ENCODE assay signal across 13 cellular contexts in genomic region chr1:190475394-190476250, GRCh38. TPM values are rescaled to one million over a fixed set of nuclear protein-coding genes. Genes with fewer than 3 reads are reported as not detected.
A peak's percentile ranks its signal among the peaks of the same experiment; 100 is the strongest.
DNase-seq lines count a peak whose midpoint lies in the region; ATAC-seq, FAIRE-seq and TF ChIP-seq lines count a peak whose summit lies in the region.
"Had no signal": no experiment of that assay in that cellular context is flagged by ENCODE, and none has a peak within 500 bp of the region (broad histone marks: within the 10 kb centered on the region; RNA-seq: fewer than 3 reads in every experiment).

No MANE protein-coding gene starts in this region.

- TF ChIP-seq CTCF in choroid plexus epithelial cell (conservative IDR thresholded peaks at IDR 0.05; ENCODE audit: low read depth, low read length) = no peak
- no peak for TF ChIP-seq CTCF in kidney (IDR thresholded peaks at IDR 0.05; ENCODE audit: borderline replicate concordance, extremely low read depth, insufficient read depth)

- intact Hi-C loops in kidney (cut with DNase I) = no loop called here

- no peak for FAIRE-seq in kidney (lab: Jason Lieb, UNC)

- H3K27me3 ChIP-seq in HUES64 (ENCODE audit: insufficient read depth, low read length) (peaks cover 63% of the 10 kb centered on the region), skeletal muscle satellite cell (ENCODE audit: control insufficient read depth, insufficient read depth, low read length) (peaks cover 57% of the 10 kb centered on the region)
- H3K27me3 ChIP-seq: vagina had no signal

- H3K4me3 ChIP-seq in HUES64 (ENCODE audit: low read length) (peak overlapping the region; percentile 56), choroid plexus epithelial cell (ENCODE audit: low read depth, low read length) (peak overlapping the region; percentile 19), kidney (ENCODE audit: low read length in 2 of 2) (peak overlapping the region; percentile 5 to 61), skeletal muscle satellite cell (ENCODE audit: low read length) (peak overlapping the region; percentile 3)
- H3K4me3 ChIP-seq: vagina had no signal

- peak overlapping the region; percentile 23 for H3K4me2 ChIP-seq in skeletal muscle satellite cell (ENCODE audit: low read length)

- H3K9ac ChIP-seq in HUES64 (ENCODE audit: low read depth, low read length) = no peak overlapping the region; the same call in 1 of the 2 replicates
- peak overlapping the region in 1 of 2 donors; percentile 47 for H3K9ac ChIP-seq in kidney (ENCODE audit: low read length in 2 of 2)
- no peak overlapping the region for H3K9ac ChIP-seq in skeletal muscle satellite cell (ENCODE audit: low read depth, low read length)

- H3K36me3 ChIP-seq in HUES64 (ENCODE audit: insufficient read depth, low read length) = no peaks in the 10 kb centered on the region
- no peaks in the 10 kb centered on the region for H3K36me3 ChIP-seq in kidney (ENCODE audit: control insufficient read depth in 1 of 2, insufficient read depth in 2 of 2, low read length in 2 of 2)
- H3K36me3 ChIP-seq in skeletal muscle satellite cell (ENCODE audit: insufficient read depth, low read length) = no peaks in the 10 kb centered on the region
- H3K36me3 ChIP-seq: vagina had no signal

- WGBS in HUES64 = under 1% methylated on average over 29 of the region's 30 CpGs

- no peak overlapping the region for H3K27ac ChIP-seq in HUES64 (ENCODE audit: low read depth, low read length)
- no peak overlapping the region for H3K27ac ChIP-seq in kidney (ENCODE audit: low read depth in 2 of 2, low read length in 2 of 2)
- H3K27ac ChIP-seq: vagina had no signal

- ATAC-seq in GM21528 (IDR thresholded peaks at IDR 0.05; ENCODE audit: low FRiP score, unreplicated experiment) = no peak
- ATAC-seq in GM18907 (IDR thresholded peaks at IDR 0.05; ENCODE audit: unreplicated experiment) = no peak
- no peak for ATAC-seq in GM19351 (IDR thresholded peaks at IDR 0.05; ENCODE audit: unreplicated experiment)
- ATAC-seq in HG03521 (IDR thresholded peaks at IDR 0.05; ENCODE audit: unreplicated experiment) = no peak

- DNase-seq in choroid plexus epithelial cell (ENCODE audit: low read depth) (no peak), kidney (peak; percentile 43)
- DNase-seq: DMS 273 treated with DMSO at 0.1 percent for 48 hours; erythroblast; NCI-H1694 treated with DMSO at 0.1 percent for 48 hours; stimulated activated CD4-positive, alpha-beta T cell treated with anti-CD3 and anti-CD28 coated beads, Interleukin-4, amount 100 ng/mL, for 1 hour had no signal

- H3K9me3 ChIP-seq in HUES64 (ENCODE audit: insufficient read depth, low read depth, low read length) (no peaks in the 10 kb centered on the region), kidney (ENCODE audit: control insufficient read depth in 1 of 2, low read length in 2 of 2) (no peaks in the 10 kb centered on the region), skeletal muscle satellite cell (replicated peaks; ENCODE audit: low read length) (no peaks in the 10 kb centered on the region)
- H3K9me3 ChIP-seq: vagina had no signal

- peaks cover 34% of the 10 kb centered on the region for H3K4me1 ChIP-seq in HUES64 (ENCODE audit: insufficient read depth, low read length)
- H3K4me1 ChIP-seq in kidney (ENCODE audit: control insufficient read depth in 1 of 2, insufficient read depth in 1 of 2, low read depth in 1 of 2, low read length in 2 of 2) = peaks cover 0 to 3% of the 10 kb centered on the region in 2 donors
- H3K4me1 ChIP-seq in skeletal muscle satellite cell (ENCODE audit: control insufficient read depth, insufficient read depth, low read length) = peaks cover 10% of the 10 kb centered on the region

RNA-seq across cellular contexts. Expression of gene BRINP3, which starts 2.0 kb away (rescaled TPM):
- polyA plus RNA-seq in HUES64 (2013, experiment 1 of 2) = not detected
- polyA plus RNA-seq in HUES64 (2013, experiment 2 of 2) = 0.32 TPM
- total RNA-seq in kidney = 1.8 TPM
- 1.4 TPM for polyA plus RNA-seq in kidney (ENCODE audit: insufficient read depth, low read depth, low replicate concordance)
- total RNA-seq in skeletal muscle satellite cell (2012; rRNA removed) = not detected in 2 replicates
- total RNA-seq: vagina had no signal

Comparison
In these comparisons a context has a peak if more than half of its experiments do, and no peak if none do; other contexts are left out.
1. H3K4me3 ChIP-seq: peak in every context shown above with its lines; median percentile 56 in HUES64; 33 in kidney; 19 in choroid plexus epithelial cell; 3 in skeletal muscle satellite cell.